22 cellular contexts compared by ENCODE assay signal in genomic region chrX:14832151-14832550, GRCh38. TPM values are rescaled to one million over a fixed set of nuclear protein-coding genes. Genes with fewer than 3 reads are reported as not detected.
DNase-seq lines count a peak whose midpoint lies in the region; ATAC-seq and TF ChIP-seq lines count a peak whose summit lies in the region.
"Had no signal": no experiment of that assay in that cellular context is flagged by ENCODE, and none has a peak within 500 bp of the region (broad histone marks: within the 10 kb centered on the region; RNA-seq: fewer than 3 reads in every experiment).

No MANE protein-coding gene starts in this region.

- H3K9me3 ChIP-seq in tibial nerve = no peaks in the 10 kb centered on the region
- H3K9me3 ChIP-seq: lower lobe of right lung had no signal

- H3K27me3 ChIP-seq in tibial nerve = no peaks in the 10 kb centered on the region

- 40 to 50% methylated on average over 2 of the region's 2 CpGs for WGBS in tibial nerve, 2 donors

- no peak overlapping the region for H3K27ac ChIP-seq in tibial nerve
- H3K27ac ChIP-seq: 22Rv1, lower lobe of right lung had no signal

- no peak for TF ChIP-seq CTCF in HFF-Myc (IDR thresholded peaks at IDR 0.05; ENCODE audit: low read depth, low read length, missing control alignments)
- TF ChIP-seq CTCF in astrocyte of the cerebellum (IDR thresholded peaks at IDR 0.05; ENCODE audit: low read depth, low read length, missing control alignments) = no peak
- no peak for TF ChIP-seq CTCF in tibial nerve (IDR thresholded peaks at IDR 0.05)

- ATAC-seq in esophagus mucosa = no peak
- ATAC-seq: lower lobe of right lung; naive thymus-derived CD8-positive, alpha-beta T cell had no signal

- no peak for TF ChIP-seq EP300 in tibial nerve (IDR thresholded peaks at IDR 0.05)

- no peaks in the 10 kb centered on the region for H3K36me3 ChIP-seq in tibial nerve
- H3K36me3 ChIP-seq: lower lobe of right lung had no signal

- no peak for TF ChIP-seq POLR2A in tibial nerve (IDR thresholded peaks at IDR 0.05)

- peak; percentile 2 for DNase-seq in A172 (ENCODE audit: low spot score)
- peak; percentile 26 for DNase-seq in HFF-Myc (ENCODE audit: extremely low read depth, low read depth)
- peak; percentile 18 for DNase-seq in astrocyte of the cerebellum (ENCODE audit: low read depth)
- peak; percentile 54 for DNase-seq in iris pigment epithelial cell (ENCODE audit: low read depth)
- no peak for DNase-seq in germinal center (ENCODE audit: low spot score)
- no peak for DNase-seq in tibial nerve (ENCODE audit: low spot score in 2 of 2)
- DNase-seq in LoVo (ENCODE audit: low spot score) = no peak
- DNase-seq: activated CD4-positive, alpha-beta T cell treated with anti-CD3 and anti-CD28 coated beads, Interleukin-2, amount 50 U/mL, for 4 hours; activated naive CD4-positive, alpha-beta T cell treated with Interleukin-2 at 50 U/mL for 16 hours; DMS153; glutamatergic neuron; lower lobe of right lung; naive thymus-derived CD8-positive, alpha-beta T cell; NCI-H1048; NCI-H2081 treated with DMSO at 0.1 percent for 48 hours; NCI-H524; posterior cingulate gyrus; Right ventricle myocardium superior; stimulated activated CD4-positive, alpha-beta T cell treated with anti-CD3 and anti-CD28 coated beads, Interleukin-4, amount 100 ng/mL, for 24 hours; T-helper 1 cell had no signal

- H3K4me3 ChIP-seq in HFF-Myc (replicated peaks; ENCODE audit: low read depth, low read length) (no peak overlapping the region), astrocyte of the cerebellum (ENCODE audit: low read depth, low read length) (no peak overlapping the region), tibial nerve (no peak overlapping the region)
- H3K4me3 ChIP-seq: lower lobe of right lung had no signal

- in situ Hi-C loops in astrocyte of the cerebellum (cut with HindIII; ENCODE audit: low sequenced_read_pairs) = no loop called here

- no peaks in the 10 kb centered on the region for H3K4me1 ChIP-seq in tibial nerve
- H3K4me1 ChIP-seq: lower lobe of right lung had no signal

RNA-seq across cellular contexts. Expression of gene FANCB, which starts 40.7 kb away (rescaled TPM):
- total RNA-seq in A172 (2014; rRNA removed; shearing (Covaris generic)) = 15.2 TPM in 2 replicates
- total RNA-seq in tibial nerve = 1 to 10 TPM; 2.5 to 4.8 (median 3.2) TPM
- total RNA-seq in esophagus mucosa = 2.8 TPM

RNA-seq across cellular contexts. Expression of gene MOSPD2, which starts 41.1 kb away (rescaled TPM):
- 26.9 and 32.4 TPM in 2 replicates for total RNA-seq in A172 (2014; rRNA removed; shearing (Covaris generic))
- total RNA-seq in tibial nerve (10 to 100 TPM; 20.2 to 33.4 (median 31.6) TPM), esophagus mucosa (8.5 TPM)

Comparison
In these comparisons a context has a peak if more than half of its experiments do, and no peak if none do; other contexts are left out.
1. DNase-seq: peak in A172 (single experiment), HFF-Myc (single experiment), astrocyte of the cerebellum (single experiment) and iris pigment epithelial cell (single experiment); none in germinal center (single experiment), tibial nerve (0 of 2) and LoVo (single experiment).